ENCODE assay signal across 22 cellular contexts in genomic region chr16:72711823-72712222, GRCh38.
"Had no signal": no experiment of that assay in that cellular context is flagged by ENCODE, and none has a peak within 500 bp of the region (broad histone marks: within the 10 kb centered on the region; RNA-seq: fewer than 3 reads in every experiment).

No MANE protein-coding gene starts in this region.

- ATAC-seq: left lobe of liver; mucosa of descending colon; naive thymus-derived CD8-positive, alpha-beta T cell; stimulated activated memory B cell treated with anti-CD40 and anti-IgM and Interleukin-4, amounts not matched to agents 10 μg/mL and 1 μg/mL and 100 μg/mL, for 72 hours had no signal

- H3K4me3 Mint-ChIP-seq: endodermal cell; naive thymus-derived CD8-positive, alpha-beta T cell; stimulated activated memory B cell treated with anti-CD40 and anti-IgM and Interleukin-4, amounts not matched to agents 10 μg/mL and 1 μg/mL and 100 μg/mL, for 72 hours; stimulated activated naive CD8-positive, alpha-beta T cell treated with anti-CD3 and anti-CD28 coated beads, Interleukin-15, Interleukin-2, amounts not matched to agents 100 ng/mL and 50 ng/mL, for 24 hours had no signal

- H3K27me3 ChIP-seq: neutrophil, right atrium auricular region, sigmoid colon, tibial artery, upper lobe of left lung, uterus had no signal

- H3K4me1 Mint-ChIP-seq: endodermal cell; naive thymus-derived CD8-positive, alpha-beta T cell had no signal

- H3K4me1 ChIP-seq: right atrium auricular region, sigmoid colon, upper lobe of left lung, uterus had no signal

- H3K27me3 Mint-ChIP-seq: naive thymus-derived CD8-positive, alpha-beta T cell; stimulated activated memory B cell treated with anti-CD40 and anti-IgM and Interleukin-4, amounts not matched to agents 10 μg/mL and 1 μg/mL and 100 μg/mL, for 72 hours; stimulated activated naive CD8-positive, alpha-beta T cell treated with anti-CD3 and anti-CD28 coated beads, Interleukin-15, Interleukin-2, amounts not matched to agents 100 ng/mL and 50 ng/mL, for 24 hours had no signal

- H3K27ac Mint-ChIP-seq: endodermal cell; naive thymus-derived CD8-positive, alpha-beta T cell; stimulated activated memory B cell treated with anti-CD40 and anti-IgM and Interleukin-4, amounts not matched to agents 10 μg/mL and 1 μg/mL and 100 μg/mL, for 72 hours; stimulated activated naive CD8-positive, alpha-beta T cell treated with anti-CD3 and anti-CD28 coated beads, Interleukin-15, Interleukin-2, amounts not matched to agents 100 ng/mL and 50 ng/mL, for 24 hours had no signal

- DNase-seq: effector CD4-positive, alpha-beta T cell; endodermal cell; foreskin melanocyte; head of caudate nucleus; hippocampal formation; mammary epithelial cell; mucosa of descending colon; naive thymus-derived CD8-positive, alpha-beta T cell; posterior cingulate gyrus; sigmoid colon; stimulated activated CD4-positive, alpha-beta T cell treated with anti-CD3 and anti-CD28 coated beads, Interleukin-2, amount 100 ng/mL, for 48 hours; tibial artery; upper lobe of left lung; uterus had no signal

- H3K27ac ChIP-seq: coronary artery, neutrophil, right atrium auricular region, sigmoid colon, skin epidermis, tibial artery, upper lobe of left lung, uterus had no signal

- H3K4me3 ChIP-seq: coronary artery, mucosa of descending colon, right atrium auricular region, sigmoid colon, skin epidermis, tibial artery, upper lobe of left lung, uterus had no signal

- FAIRE-seq: endothelial cell of umbilical vein had no signal

- H3K36me3 ChIP-seq: neutrophil, right atrium auricular region, upper lobe of left lung, uterus had no signal
